In the genomic region with DNA sequence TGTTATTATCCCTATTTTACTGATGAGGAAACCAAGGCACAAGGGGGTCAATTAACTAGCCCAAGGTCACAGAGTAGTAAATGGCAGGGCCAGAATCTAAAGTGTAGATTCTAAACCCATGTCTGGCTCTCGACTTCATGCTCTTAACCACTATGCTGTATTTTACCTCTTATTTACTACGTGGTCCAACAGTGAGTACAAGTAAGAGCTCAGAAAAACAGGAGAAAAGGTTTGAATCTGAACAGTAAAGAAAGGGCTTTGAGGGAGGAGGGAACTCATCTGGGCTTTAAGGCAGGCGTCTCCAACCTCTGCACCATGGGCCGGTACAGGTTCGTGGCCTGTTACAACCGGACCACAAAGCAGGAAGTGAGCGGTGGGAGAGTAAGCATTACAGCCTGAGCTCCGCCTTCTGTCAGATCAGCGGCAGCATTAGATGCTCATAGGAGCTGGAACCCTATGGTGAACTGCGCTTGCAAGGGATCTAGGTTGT, we compare ENCODE assay signal across 9 cellular contexts.
DNase-seq lines count a peak whose midpoint lies in the region; ATAC-seq and FAIRE-seq lines count a peak whose summit lies in the region.
"Had no signal": no experiment of that assay in that cellular context is flagged by ENCODE, and none has a peak within 500 bp of the region (broad histone marks: within the 10 kb centered on the region; RNA-seq: fewer than 3 reads in every experiment).

No MANE protein-coding gene starts in this region.

- H3K9me3 Mint-ChIP-seq in activated CD4-positive, alpha-beta T cell treated with anti-CD3 and anti-CD28 coated beads, Interleukin-2, amount 10 ng/mL, durations not matched to agents 24 days and 14 days, result no peaks in the 10 kb centered on the region

- peaks cover 20% of the 10 kb centered on the region for H3K4me1 Mint-ChIP-seq in activated CD4-positive, alpha-beta T cell treated with anti-CD3 and anti-CD28 coated beads, Interleukin-2, amount 10 ng/mL, durations not matched to agents 24 days and 14 days

- intact Hi-C loops in activated CD4-positive, alpha-beta T cell treated with anti-CD3 and anti-CD28 coated beads, Interleukin-2, amount 10 ng/mL, durations not matched to agents 24 days and 14 days (cut with micrococcal nuclease), result no loop called here

- DNase-seq in GM19239 (ENCODE audit: insufficient read length, low spot score) (peak; percentile 15), islet precursor cell (peak; percentile 61), putamen (ENCODE audit: low spot score) (no peak), EL (no peak), HK-2 (ENCODE audit: unreplicated experiment) (no peak)
- DNase-seq in activated CD4-positive, alpha-beta T cell treated with anti-CD3 and anti-CD28 coated beads, Interleukin-2, amount 10 ng/mL, durations not matched to agents 24 days and 14 days, result peak; percentile 87
- DNase-seq in stimulated activated naive CD4-positive, alpha-beta T cell treated with Interleukin-2 at 50 U/mL for 16 hours (lab: John Stamatoyannopoulos, UW), result peak; percentile 39
- DNase-seq: heart right ventricle had no signal

- peak; percentile 86 for ATAC-seq in HG03159 (IDR thresholded peaks at IDR 0.05; ENCODE audit: unreplicated experiment)

- H3K4me3 Mint-ChIP-seq in activated CD4-positive, alpha-beta T cell treated with anti-CD3 and anti-CD28 coated beads, Interleukin-2, amount 10 ng/mL, durations not matched to agents 24 days and 14 days, result peak overlapping the region; percentile 73

- H3K36me3 Mint-ChIP-seq in activated CD4-positive, alpha-beta T cell treated with anti-CD3 and anti-CD28 coated beads, Interleukin-2, amount 10 ng/mL, durations not matched to agents 24 days and 14 days (ENCODE audit: low read depth), result peaks cover 10% of the 10 kb centered on the region

- no peaks in the 10 kb centered on the region for H3K27me3 Mint-ChIP-seq in activated CD4-positive, alpha-beta T cell treated with anti-CD3 and anti-CD28 coated beads, Interleukin-2, amount 10 ng/mL, durations not matched to agents 24 days and 14 days

- peak; percentile 70 for FAIRE-seq in GM19239 (lab: Jason Lieb, UNC)

- H3K27ac Mint-ChIP-seq in activated CD4-positive, alpha-beta T cell treated with anti-CD3 and anti-CD28 coated beads, Interleukin-2, amount 10 ng/mL, durations not matched to agents 24 days and 14 days, result peak overlapping the region; percentile 81

Comparison
In these comparisons a context has a peak if more than half of its experiments do, and no peak if none do; other contexts are left out.
1. DNase-seq: peak in GM19239 (single experiment), activated CD4-positive, alpha-beta T cell treated with anti-CD3 and anti-CD28 coated beads, Interleukin-2, amount 10 ng/mL, durations not matched to agents 24 days and 14 days (single experiment), islet precursor cell (single experiment) and stimulated activated naive CD4-positive, alpha-beta T cell treated with Interleukin-2 at 50 U/mL for 16 hours (single experiment); none in putamen (single experiment), EL (single experiment) and HK-2 (single experiment).